8 cellular contexts compared by ENCODE assay signal in genomic region chr2:87075054-87075790, GRCh38. TPM values are rescaled to one million over a fixed set of nuclear protein-coding genes. Genes with fewer than 3 reads are reported as not detected.
DNase-seq lines count a peak whose midpoint lies in the region; ATAC-seq and TF ChIP-seq lines count a peak whose summit lies in the region.
"Not testable (repeated sequence)": the region's sequence is repeated elsewhere in the genome, so short reads cannot be mapped to it uniquely, and the experiment has no call there.

No MANE protein-coding gene starts in this region.

- peak overlapping the region; percentile 45 for H3K4me3 ChIP-seq in HAP-1
- peak overlapping the region; percentile 50 to 62 for H3K4me3 ChIP-seq in Panc1 (ENCODE audit: low read depth in 2 of 2, low read length in 2 of 2)
- H3K4me3 ChIP-seq in subcutaneous abdominal adipose tissue (ENCODE audit: low read depth in 1 of 5, low read length in 5 of 5) = peak overlapping the region; percentile 59 to 71 (median 67)

- CTCF ChIA-PET in Panc1 (lab: Charles Lee) = not testable (repeated sequence)

- not testable (repeated sequence) for ATAC-seq in Panc1

- H3K27me3 ChIP-seq in HAP-1 (ENCODE audit: low read depth); Panc1 (ENCODE audit: control insufficient read depth, insufficient read depth, low read length); subcutaneous abdominal adipose tissue (ENCODE audit: control insufficient read depth in 5 of 5, insufficient read depth in 4 of 5, low read length in 5 of 5): not testable (repeated sequence)

- peak; percentile 15 for DNase-seq in D341Med (ENCODE audit: low spot score)
- peak in 1 of 2 experiments; percentile 19 for DNase-seq in HAP-1 (ENCODE audit: low spot score in 2 of 2)
- not testable (repeated sequence) for DNase-seq in Panc1 (ENCODE audit: low read depth, low spot score)
- peak; percentile 46 for DNase-seq in activated T-cell treated with anti-CD3 and anti-CD28 coated beads for 48 hours (ENCODE audit: low read depth)
- peak; percentile 13 for DNase-seq in dermis blood vessel endothelial cell
- peak; percentile 1 for DNase-seq in iPS-NIHi7 (ENCODE audit: extremely low spot score)
- DNase-seq in posterior cingulate gyrus = peak in 8 of 10 donors; percentile 8 to 89 (median 27)

- not testable (repeated sequence) for H3K9me3 ChIP-seq in HAP-1; Panc1 (ENCODE audit: control insufficient read depth, insufficient read depth, low read depth, low read length); subcutaneous abdominal adipose tissue (ENCODE audit: control insufficient read depth in 5 of 5, low read length in 5 of 5)

- not testable (repeated sequence) for BruUV-seq in Panc1 (replicated peaks; lab: Mats Ljungman, UMichigan)

- in situ Hi-C loops in HAP-1 (cut with MboI; ENCODE audit: low sequenced_read_pairs); Panc1 (cut with HindIII; ENCODE audit: low pct_unique_long_range_greater_than_20kb, low sequenced_read_pairs): not testable (repeated sequence)

- intact Hi-C loops in Panc1 (cut with micrococcal nuclease; ENCODE audit: unreplicated experiment); posterior cingulate gyrus (cut with DNase I): not testable (repeated sequence)

- TF ChIP-seq CTCF in Panc1 (IDR thresholded peaks at IDR 0.05) = not testable (repeated sequence)

- POLR2A ChIA-PET in Panc1 (lab: Charles Lee) = not testable (repeated sequence)

- not testable (repeated sequence) for H3K36me3 ChIP-seq in HAP-1 (replicated peaks); Panc1 (ENCODE audit: control insufficient read depth, insufficient read depth, low read length); subcutaneous abdominal adipose tissue (ENCODE audit: control insufficient read depth in 5 of 5, insufficient read depth in 5 of 5, low read length in 5 of 5)

- H3K27ac ChIP-seq in Panc1 (ENCODE audit: low read length) (peak overlapping the region; percentile 63), subcutaneous abdominal adipose tissue (ENCODE audit: low read depth, low read length) (peak overlapping the region; percentile 65)

- peak overlapping the region in 4 of 5 donors; percentile 56 to 71 (median 60) for H3K9ac ChIP-seq in subcutaneous abdominal adipose tissue (ENCODE audit: low read length in 5 of 5)

- H3K4me1 ChIP-seq in HAP-1; Panc1 (ENCODE audit: control insufficient read depth, insufficient read depth, low read length); subcutaneous abdominal adipose tissue (ENCODE audit: control insufficient read depth in 5 of 5, insufficient read depth in 5 of 5, low read length in 5 of 5): not testable (repeated sequence)

RNA-seq across cellular contexts. Expression of gene PLGLB1, which starts 53.6 kb away (rescaled TPM):
- total RNA-seq in Panc1 (2021; ENCODE audit: unreplicated experiment) (1.4 TPM), dermis blood vessel endothelial cell (0.84 and 2.6 TPM in 2 replicates)
- polyA plus RNA-seq in Panc1 (2012; ENCODE audit: insufficient read length) = 0.41 TPM
